9 cellular contexts compared by ENCODE assay signal in genomic region chr2:189657867-189658266, GRCh38. TPM values are rescaled to one million over a fixed set of nuclear protein-coding genes. Genes with fewer than 3 reads are reported as not detected.
A peak's percentile ranks its signal among the peaks of the same experiment; 100 is the strongest.
DNase-seq lines count a peak whose midpoint lies in the region; ATAC-seq and TF ChIP-seq lines count a peak whose summit lies in the region.
"Had no signal": no experiment of that assay in that cellular context is flagged by ENCODE, and none has a peak within 500 bp of the region (broad histone marks: within the 10 kb centered on the region; RNA-seq: fewer than 3 reads in every experiment).

No MANE protein-coding gene starts in this region.

- H3K56ac ChIP-seq in IMR-90 (ENCODE audit: extremely low read depth, insufficient read depth, low read length): no peak overlapping the region

- no peak overlapping the region for H2AK5ac ChIP-seq in IMR-90 (ENCODE audit: low read depth, low read length)

- no TSS peak for BruUV-seq in IMR-90 (replicated peaks; lab: Mats Ljungman, UMichigan)

- H3K18ac ChIP-seq in IMR-90 (ENCODE audit: low read depth, low read length): no peak overlapping the region

- no peak overlapping the region for H2BK120ac ChIP-seq in IMR-90 (ENCODE audit: low read depth, low read length)

- POLR2A ChIA-PET in IMR-90 (lab: Charles Lee; ENCODE audit: unreplicated experiment): no interaction called here

- no peak overlapping the region for H3K4ac ChIP-seq in IMR-90 (ENCODE audit: low read depth, low read length)

- no peaks in the 10 kb centered on the region for H3K27me3 Mint-ChIP-seq in activated naive CD4-positive, alpha-beta T cell treated with anti-CD3 and anti-CD28 coated beads, Interleukin-2, amount 10 ng/mL, durations not matched to agents 7 days and 5 days
- no peaks in the 10 kb centered on the region for H3K27me3 Mint-ChIP-seq in natural killer cell treated with Interleukin-12 subunit alpha and Interleukin-12 subunit beta and Interleukin-15 and Interleukin-18, amount 100 ng/mL, for 72 hours
- H3K27me3 Mint-ChIP-seq: naive B cell had no signal

- TF ChIP-seq CTCF in IMR-90 (conservative IDR thresholded peaks at IDR 0.05; ENCODE audit: low read depth, low read length): no peak

- H2AFZ ChIP-seq in IMR-90 (replicated peaks; ENCODE audit: low read length, poor library complexity): no peak overlapping the region

- no peaks in the 10 kb centered on the region for H3K36me3 ChIP-seq in IMR-90 (ENCODE audit: control insufficient read depth, insufficient read depth, low read length)

- no peak overlapping the region for H3K4me2 ChIP-seq in IMR-90 (ENCODE audit: low read depth, low read length)

- H3K14ac ChIP-seq in IMR-90 (replicated peaks; ENCODE audit: low read depth, low read length): no peak overlapping the region

- dilution Hi-C loops in IMR-90 (cut with HindIII; ENCODE audit: low sequenced_read_pairs, unreplicated experiment): no loop called here

- H4K91ac ChIP-seq in IMR-90 (ENCODE audit: insufficient read depth, low read depth, low read length): no peak overlapping the region

- peaks cover 36% of the 10 kb centered on the region for H3K4me1 Mint-ChIP-seq in activated naive CD4-positive, alpha-beta T cell treated with anti-CD3 and anti-CD28 coated beads, Interleukin-2, amount 10 ng/mL, durations not matched to agents 7 days and 5 days
- peaks cover 15 to 16% of the 10 kb centered on the region in 2 donors for H3K4me1 Mint-ChIP-seq in natural killer cell treated with Interleukin-12 subunit alpha and Interleukin-12 subunit beta and Interleukin-15 and Interleukin-18, amount 100 ng/mL, for 72 hours (ENCODE audit: low read depth in 2 of 2)

- no peak overlapping the region for H2BK5ac ChIP-seq in IMR-90 (ENCODE audit: low read depth, low read length, poor library complexity, severe bottlenecking)

- no peak overlapping the region for H2BK20ac ChIP-seq in IMR-90 (ENCODE audit: low read depth, low read length)

- no peak overlapping the region for H3K4me3 ChIP-seq in IMR-90 (ENCODE audit: insufficient read depth, low read depth, low read length)

- no peak overlapping the region for H3K9ac ChIP-seq in IMR-90 (ENCODE audit: low read depth, low read length)

- peaks cover 4% of the 10 kb centered on the region for H3K36me3 Mint-ChIP-seq in activated naive CD4-positive, alpha-beta T cell treated with anti-CD3 and anti-CD28 coated beads, Interleukin-2, amount 10 ng/mL, durations not matched to agents 7 days and 5 days
- H3K36me3 Mint-ChIP-seq in natural killer cell treated with Interleukin-12 subunit alpha and Interleukin-12 subunit beta and Interleukin-15 and Interleukin-18, amount 100 ng/mL, for 72 hours: no peaks in the 10 kb centered on the region
- H3K36me3 Mint-ChIP-seq: naive B cell had no signal

- peak; percentile 38 for DNase-seq in stimulated activated CD4-positive, alpha-beta T cell treated with anti-CD3 and anti-CD28 coated beads, Interleukin-4, amount 100 ng/mL, for 24 hours
- DNase-seq in stimulated activated CD4-positive, alpha-beta T cell treated with anti-CD3 and anti-CD28 coated beads, Interleukin-4, amount 100 ng/mL, for 1 hour: no peak
- peak; percentile 74 for DNase-seq in IMR-90
- peak; percentile 81 for DNase-seq in activated naive CD4-positive, alpha-beta T cell treated with anti-CD3 and anti-CD28 coated beads, Interleukin-2, amount 10 ng/mL, durations not matched to agents 7 days and 5 days
- DNase-seq in natural killer cell treated with Interleukin-12 subunit alpha and Interleukin-12 subunit beta and Interleukin-15 and Interleukin-18, amount 100 ng/mL, for 72 hours (ENCODE audit: low spot score): peak; percentile 67
- no peak for DNase-seq in COLO829 (ENCODE audit: low spot score)
- DNase-seq in NCI-H2107 (lab: John Stamatoyannopoulos, UW): no peak
- no peak for DNase-seq in NCI-H1417 treated with DMSO at 0.1 percent for 48 hours (lab: John Stamatoyannopoulos, UW)
- DNase-seq: naive B cell had no signal

- TF ChIP-seq RAD21 in IMR-90 (IDR thresholded peaks at IDR 0.05; ENCODE audit: low read length): no peak

- intact Hi-C loops in IMR-90 (cut with micrococcal nuclease): loop anchor here (5.0 kb wide), 1 partner anchor 76 kb away; the partner anchor contains the start of gene SLC40A1

- peaks cover 4% of the 10 kb centered on the region; the same call in 1 of the 2 replicates for H3K4me1 ChIP-seq in IMR-90 (ENCODE audit: control insufficient read depth, insufficient read depth, low read length)

- H2AK9ac ChIP-seq in IMR-90 (replicated peaks; ENCODE audit: low read depth, low read length, poor library complexity): no peak overlapping the region

- peaks cover 9 to 16% of the 10 kb centered on the region in 2 experiments; a peak in 3 of 4 replicates for H3K79me1 ChIP-seq in IMR-90 (ENCODE audit: low read depth in 1 of 2, low read length in 2 of 2)

- peak overlapping the region; percentile 86 for H3K27ac Mint-ChIP-seq in activated naive CD4-positive, alpha-beta T cell treated with anti-CD3 and anti-CD28 coated beads, Interleukin-2, amount 10 ng/mL, durations not matched to agents 7 days and 5 days
- H3K27ac Mint-ChIP-seq in natural killer cell treated with Interleukin-12 subunit alpha and Interleukin-12 subunit beta and Interleukin-15 and Interleukin-18, amount 100 ng/mL, for 72 hours: peak overlapping the region; percentile 43 to 80

- no peak overlapping the region for H4K5ac ChIP-seq in IMR-90 (ENCODE audit: low read depth, low read length)

- H3K4me3 Mint-ChIP-seq in activated naive CD4-positive, alpha-beta T cell treated with anti-CD3 and anti-CD28 coated beads, Interleukin-2, amount 10 ng/mL, durations not matched to agents 7 days and 5 days: peak overlapping the region; percentile 29
- peak overlapping the region; percentile 59 for H3K4me3 Mint-ChIP-seq in natural killer cell treated with Interleukin-12 subunit alpha and Interleukin-12 subunit beta and Interleukin-15 and Interleukin-18, amount 100 ng/mL, for 72 hours
- H3K4me3 Mint-ChIP-seq: naive B cell had no signal

- ATAC-seq in IMR-90 (ENCODE audit: low read depth): no peak
- ATAC-seq in natural killer cell treated with Interleukin-12 subunit alpha and Interleukin-12 subunit beta and Interleukin-15 and Interleukin-18, amount 100 ng/mL, for 72 hours: peak in 1 of 2 donors; percentile 56

- no peaks in the 10 kb centered on the region for H4K20me1 ChIP-seq in IMR-90 (ENCODE audit: insufficient read depth, low read length)

- peaks cover 2% of the 10 kb centered on the region; the same call in 1 of the 2 replicates for H3K9me1 ChIP-seq in IMR-90 (ENCODE audit: insufficient read depth, low read length)

- in situ Hi-C loops in IMR-90 (cut with MboI; ENCODE audit: low sequenced_read_pairs): no loop called here

- H3K9me3 Mint-ChIP-seq in activated naive CD4-positive, alpha-beta T cell treated with anti-CD3 and anti-CD28 coated beads, Interleukin-2, amount 10 ng/mL, durations not matched to agents 7 days and 5 days: peaks cover 4% of the 10 kb centered on the region
- H3K9me3 Mint-ChIP-seq in natural killer cell treated with Interleukin-12 subunit alpha and Interleukin-12 subunit beta and Interleukin-15 and Interleukin-18, amount 100 ng/mL, for 72 hours: no peaks in the 10 kb centered on the region
- H3K9me3 Mint-ChIP-seq: naive B cell had no signal

- no peak for TF ChIP-seq POLR2A in IMR-90 (IDR thresholded peaks at IDR 0.05; ENCODE audit: low read depth, low read length)

- H3K23ac ChIP-seq in IMR-90 (ENCODE audit: low read depth, low read length): no peak overlapping the region

- CTCF ChIA-PET in IMR-90 (lab: Yijun Ruan, JAX): no interaction called here
- CTCF ChIA-PET in activated naive CD4-positive, alpha-beta T cell treated with anti-CD3 and anti-CD28 coated beads, Interleukin-2, amount 10 ng/mL, durations not matched to agents 7 days and 5 days (lab: Charles Lee): interaction anchor here (0.7 to 7.1 kb wide), 11 partner anchors 9 to 106 kb away, joined by 3 to 54 read pairs (median 4); partner anchors contain the start of genes ANKAR, OSGEPL1 and SLC40A1

- H3K9me3 ChIP-seq in IMR-90 (ENCODE audit: control insufficient read depth, insufficient read depth, low read length): no peaks in the 10 kb centered on the region

- H4K8ac ChIP-seq in IMR-90 (ENCODE audit: low read depth in 2 of 2, low read length in 2 of 2): 0 out of 4 replicates have a peak overlapping the region, but pooled peaks of 1 of the 2 experiments have one; percentile 17

- WGBS in IMR-90 (ENCODE audit: extremely low coverage in 2 of 2, insufficient read length in 1 of 2), 2 experiments: 100% methylated on average over 1 of the region's 5 CpGs; no CpG with 5 or more reads in 1 of the 2 experiments

- no peak overlapping the region for H2BK15ac ChIP-seq in IMR-90 (ENCODE audit: low read depth, low read length)

- H3K27me3 ChIP-seq in IMR-90 (ENCODE audit: control insufficient read depth, insufficient read depth, low read length): no peaks in the 10 kb centered on the region; the same call in 1 of the 2 replicates

- no peak overlapping the region for H3K27ac ChIP-seq in IMR-90 (ENCODE audit: insufficient read depth, low read length)

TF ChIP-seq in IMR-90, 13 proteins besides CTCF, POLR2A, EP300 and RAD21 (continues in another document):
- TF ChIP-seq FOS (IDR thresholded peaks at IDR 0.05; ENCODE audit: low read depth, low read length) (no peak), BHLHE40 (IDR thresholded peaks at IDR 0.05; ENCODE audit: low read depth, low read length) (no peak), RFX5 (IDR thresholded peaks at IDR 0.05; ENCODE audit: low read depth, low read length) (no peak), RCOR1 (IDR thresholded peaks at IDR 0.05; ENCODE audit: insufficient replicate concordance, low read length) (no peak), MAFK (IDR thresholded peaks at IDR 0.05; ENCODE audit: low read depth, low read length) (no peak), CEBPB (IDR thresholded peaks at IDR 0.05; ENCODE audit: low read depth, low read length) (no peak), MXI1 (IDR thresholded peaks at IDR 0.05; ENCODE audit: borderline replicate concordance, low read depth, low read length) (no peak), CHD1 (IDR thresholded peaks at IDR 0.05; ENCODE audit: low read depth, low read length) (no peak)

RNA-seq across cellular contexts. Expression of gene ASNSD1, which starts 3.4 kb away (rescaled TPM):
- 35.7 and 67.5 TPM in 2 replicates for total RNA-seq in IMR-90 (2012; rRNA removed)
- 20.0 and 29.1 TPM in 2 replicates for polyA plus RNA-seq in IMR-90 (2012; rRNA removed)
- polyA plus RNA-seq in IMR-90 (2012; cell fraction: cytosol; rRNA removed): 8.7 and 10.1 TPM in 2 replicates
- polyA plus RNA-seq in IMR-90 (2012; cell fraction: nucleus; rRNA removed; ENCODE audit: low replicate concordance): 3.1 and 9.5 TPM in 2 replicates
- total RNA-seq in natural killer cell treated with Interleukin-12 subunit alpha and Interleukin-12 subunit beta and Interleukin-15 and Interleukin-18, amount 100 ng/mL, for 72 hours: 10 to 100 TPM; 36.1 to 51.9 TPM

RNA-seq across cellular contexts. Expression of gene ANKAR, which starts 16.6 kb away (rescaled TPM):
- total RNA-seq in IMR-90 (2012; rRNA removed): 2.2 and 4.4 TPM in 2 replicates
- polyA plus RNA-seq in IMR-90 (2012; rRNA removed): 0.96 and 1.1 TPM in 2 replicates
- polyA plus RNA-seq in IMR-90 (2012; cell fraction: cytosol; rRNA removed): 0.25 and 0.53 TPM in 2 replicates
- polyA plus RNA-seq in IMR-90 (2012; cell fraction: nucleus; rRNA removed; ENCODE audit: low replicate concordance): 0.66 and 3.6 TPM in 2 replicates
- 1 to 10 TPM; 4.4 to 7.7 TPM for total RNA-seq in natural killer cell treated with Interleukin-12 subunit alpha and Interleukin-12 subunit beta and Interleukin-15 and Interleukin-18, amount 100 ng/mL, for 72 hours

Comparison
In these comparisons a context has a peak if more than half of its experiments do, and no peak if none do; other contexts are left out.
1. DNase-seq: peak in stimulated activated CD4-positive, alpha-beta T cell treated with anti-CD3 and anti-CD28 coated beads, Interleukin-4, amount 100 ng/mL, for 24 hours (single experiment), IMR-90 (single experiment), activated naive CD4-positive, alpha-beta T cell treated with anti-CD3 and anti-CD28 coated beads, Interleukin-2, amount 10 ng/mL, durations not matched to agents 7 days and 5 days (single experiment) and natural killer cell treated with Interleukin-12 subunit alpha and Interleukin-12 subunit beta and Interleukin-15 and Interleukin-18, amount 100 ng/mL, for 72 hours (single experiment); none in stimulated activated CD4-positive, alpha-beta T cell treated with anti-CD3 and anti-CD28 coated beads, Interleukin-4, amount 100 ng/mL, for 1 hour (single experiment), COLO829 (single experiment), NCI-H2107 (single experiment) and NCI-H1417 treated with DMSO at 0.1 percent for 48 hours (single experiment).